In genomic region chr12:76422878-76423438, GRCh38 we compare ENCODE assay signal across 11 cellular contexts.
DNase-seq lines count a peak whose midpoint lies in the region; ATAC-seq, FAIRE-seq and TF ChIP-seq lines count a peak whose summit lies in the region.
"Had no signal": no experiment of that assay in that cellular context is flagged by ENCODE, and none has a peak within 500 bp of the region (broad histone marks: within the 10 kb centered on the region; RNA-seq: fewer than 3 reads in every experiment).

No MANE protein-coding gene starts in this region.

- intact Hi-C loops in Panc1 (cut with micrococcal nuclease; ENCODE audit: unreplicated experiment) = no loop called here

- DNase-seq in BJ (ENCODE audit: low read depth) (no peak), Panc1 (ENCODE audit: low read depth, low spot score) (peak; percentile 7), GM12892 (ENCODE audit: insufficient read length) (no peak), activated T-cell treated with anti-CD3 and anti-CD28 coated beads for 4 hours (no peak), cerebellar cortex (ENCODE audit: low spot score) (no peak), islet precursor cell (no peak)
- DNase-seq: CD8-positive, alpha-beta memory T cell; MM.1S had no signal

- H3K27me3 ChIP-seq in BJ (ENCODE audit: control insufficient read depth, insufficient read depth, low read length) = no peaks in the 10 kb centered on the region
- H3K27me3 ChIP-seq in Panc1 (ENCODE audit: control insufficient read depth, insufficient read depth, low read length) = no peaks in the 10 kb centered on the region
- no peaks in the 10 kb centered on the region for H3K27me3 ChIP-seq in muscle layer of duodenum (ENCODE audit: low read depth, low read length)
- H3K27me3 ChIP-seq: right atrium auricular region had no signal

- H3K36me3 ChIP-seq in BJ (ENCODE audit: control insufficient read depth, insufficient read depth, low read length) = no peaks in the 10 kb centered on the region
- no peaks in the 10 kb centered on the region for H3K36me3 ChIP-seq in Panc1 (ENCODE audit: control insufficient read depth, insufficient read depth, low read length)
- H3K36me3 ChIP-seq in muscle layer of duodenum (ENCODE audit: control insufficient read depth in 1 of 2, insufficient read depth in 2 of 2, low read length in 2 of 2) = no peaks in the 10 kb centered on the region
- H3K36me3 ChIP-seq: right atrium auricular region had no signal

- BruUV-seq in Panc1 (replicated peaks; lab: Mats Ljungman, UMichigan) = no TSS peak

- H3K9me3 ChIP-seq in Panc1 (ENCODE audit: control insufficient read depth, insufficient read depth, low read depth, low read length) (peaks cover 22% of the 10 kb centered on the region; the same call in 1 of the 2 replicates), muscle layer of duodenum (ENCODE audit: control insufficient read depth in 1 of 2, low read length in 2 of 2) (peaks cover 10% of the 10 kb centered on the region in 2 donors)

- FAIRE-seq in endometrium (lab: Jason Lieb, UNC) (peak; percentile 21), GM12892 (lab: Jason Lieb, UNC) (no peak)

- H3K27ac ChIP-seq in Panc1 (ENCODE audit: low read length) (peak overlapping the region; percentile 71), muscle layer of duodenum (ENCODE audit: low read length) (no peak overlapping the region)
- H3K27ac ChIP-seq: right atrium auricular region had no signal

- in situ Hi-C loops in Panc1 (cut with HindIII; ENCODE audit: low pct_unique_long_range_greater_than_20kb, low sequenced_read_pairs) = no loop called here

- H3K4me3 ChIP-seq in BJ (ENCODE audit: low read depth, low read length) (0 out of 2 replicates have a peak overlapping the region, but pooled peaks have one; percentile 1), Panc1 (ENCODE audit: low read depth in 2 of 2, low read length in 2 of 2) (peak overlapping the region; percentile 19 to 35), muscle layer of duodenum (ENCODE audit: low read depth in 1 of 2, low read length in 2 of 2) (peak overlapping the region; percentile 41 to 57)
- H3K4me3 ChIP-seq: right atrium auricular region had no signal

- CTCF ChIA-PET in BJ (lab: Yijun Ruan, JAX) = interaction anchor here (1.1 kb wide), 1 partner anchor 165 kb away, joined by 3 read pairs; no protein-coding TSS in a partner anchor
- CTCF ChIA-PET in Panc1 (lab: Charles Lee) = no interaction called here

- POLR2A ChIA-PET in BJ (lab: Charles Lee) = interaction anchor here (0.6 kb wide), 1 partner anchor 809 kb away, joined by 3 read pairs; no protein-coding TSS in a partner anchor
- POLR2A ChIA-PET in Panc1 (lab: Charles Lee) = interaction anchor here (0.5 to 0.6 kb wide), 2 partner anchors 15 to 31 kb away, joined by 5 to 10 read pairs; no protein-coding TSS in a partner anchor

- peak; percentile 96 for ATAC-seq in Panc1

- H3K4me1 ChIP-seq in Panc1 (ENCODE audit: control insufficient read depth, insufficient read depth, low read length) (peaks cover 18% of the 10 kb centered on the region), muscle layer of duodenum (ENCODE audit: control insufficient read depth in 1 of 2, insufficient read depth in 2 of 2, low read length in 2 of 2) (peaks cover 5 to 7% of the 10 kb centered on the region in 2 donors)
- H3K4me1 ChIP-seq: right atrium auricular region had no signal

- no peak for TF ChIP-seq CTCF in BJ (IDR thresholded peaks at IDR 0.05; ENCODE audit: insufficient read depth, low read depth, low read length)
- TF ChIP-seq CTCF in Panc1 (IDR thresholded peaks at IDR 0.05) = no peak

- no peak for TF ChIP-seq POLR2A in GM12892 (IDR thresholded peaks at IDR 0.05; ENCODE audit: low read depth, low read length)
